15 cellular contexts compared by ENCODE assay signal in genomic region chr3:4989649-4989966, GRCh38. TPM values are rescaled to one million over a fixed set of nuclear protein-coding genes. Genes with fewer than 3 reads are reported as not detected.
DNase-seq lines count a peak whose midpoint lies in the region; ATAC-seq, FAIRE-seq and TF ChIP-seq lines count a peak whose summit lies in the region.
"Had no signal": no experiment of that assay in that cellular context is flagged by ENCODE, and none has a peak within 500 bp of the region (broad histone marks: within the 10 kb centered on the region; RNA-seq: fewer than 3 reads in every experiment).

No MANE protein-coding gene starts in this region.

- peak overlapping the region; percentile 1 for H2BK15ac ChIP-seq in mesendoderm (replicated peaks; ENCODE audit: low read depth)

- no peak overlapping the region for H3K56ac ChIP-seq in mesendoderm (ENCODE audit: low read length)

- H4K5ac ChIP-seq in mesendoderm (ENCODE audit: low read length), result no peak overlapping the region

- no peak for TF ChIP-seq CTCF in K562 (IDR thresholded peaks at IDR 0.05 in 2 of 3, conservative IDR thresholded peaks at IDR 0.05 in 1 of 3; ENCODE audit: insufficient read depth in 2 of 3, low read depth in 1 of 3, low read length in 3 of 3)
- TF ChIP-seq CTCF in thyroid gland (IDR thresholded peaks at IDR 0.05), result no peak
- TF ChIP-seq CTCF in hepatocyte (IDR thresholded peaks at IDR 0.05; ENCODE audit: poor library complexity), result no peak

- H3K79me2 ChIP-seq in K562 (ENCODE audit: control insufficient read depth, insufficient read depth, low read length), result peaks cover 18% of the 10 kb centered on the region
- peaks cover under 1% of the 10 kb centered on the region for H3K79me2 ChIP-seq in mesendoderm (ENCODE audit: control insufficient read depth, insufficient read depth, low read length)
- H3K79me2 ChIP-seq in hepatocyte, result no peaks in the 10 kb centered on the region

- H3K79me1 ChIP-seq in mesendoderm (ENCODE audit: low read length), result peaks cover under 1% of the 10 kb centered on the region

- peak overlapping the region; percentile 22 for H3K27ac Mint-ChIP-seq in activated naive CD8-positive, alpha-beta T cell treated with anti-CD3 and anti-CD28 coated beads, Interleukin-2, amount 50 U/mL, for 24 hours
- H3K27ac Mint-ChIP-seq in activated naive CD8-positive, alpha-beta T cell treated with anti-CD3 and anti-CD28 coated beads for 36 hours, result no peak overlapping the region
- no peak overlapping the region for H3K27ac Mint-ChIP-seq in activated naive CD4-positive, alpha-beta T cell treated with anti-CD3 and anti-CD28 coated beads for 36 hours

- H3K4me1 ChIP-seq in K562 (replicated peaks in 1 of 2; ENCODE audit: control insufficient read depth in 2 of 2, insufficient read depth in 2 of 2, low read length in 2 of 2), result peaks cover 30 to 63% of the 10 kb centered on the region in 2 experiments
- peaks cover 10% of the 10 kb centered on the region for H3K4me1 ChIP-seq in mesendoderm (ENCODE audit: control insufficient read depth, low read depth, low read length)
- H3K4me1 ChIP-seq in thyroid gland, result peaks cover 20 to 39% of the 10 kb centered on the region in 2 donors
- peaks cover 10% of the 10 kb centered on the region for H3K4me1 ChIP-seq in hepatocyte (ENCODE audit: insufficient read depth)

- H3K18ac ChIP-seq in mesendoderm (ENCODE audit: low read length), result peak overlapping the region; percentile 33

- H3K9me3 Mint-ChIP-seq in activated naive CD8-positive, alpha-beta T cell treated with anti-CD3 and anti-CD28 coated beads, Interleukin-2, amount 50 U/mL, for 24 hours, result no peaks in the 10 kb centered on the region
- H3K9me3 Mint-ChIP-seq in activated naive CD8-positive, alpha-beta T cell treated with anti-CD3 and anti-CD28 coated beads for 36 hours, result no peaks in the 10 kb centered on the region
- H3K9me3 Mint-ChIP-seq in activated naive CD4-positive, alpha-beta T cell treated with anti-CD3 and anti-CD28 coated beads for 36 hours, result no peaks in the 10 kb centered on the region
- H3K9me3 Mint-ChIP-seq: activated naive CD4-positive, alpha-beta T cell treated with anti-CD3 and anti-CD28 coated beads, Interleukin-2, amount 10 ng/mL, durations not matched to agents 7 days and 5 days; type B pancreatic cell had no signal

- H3K27ac ChIP-seq in K562 (ENCODE audit: extremely low read depth, low read depth, low read length), result peak overlapping the region; percentile 84
- H3K27ac ChIP-seq in mesendoderm (ENCODE audit: low read depth, low read length), result no peak overlapping the region
- H3K27ac ChIP-seq in thyroid gland, result peak overlapping the region in 2 of 3 donors; percentile 3 to 59
- no peak overlapping the region for H3K27ac ChIP-seq in hepatocyte

- no peak for ATAC-seq in activated naive CD8-positive, alpha-beta T cell treated with anti-CD3 and anti-CD28 coated beads, Interleukin-2, amount 50 U/mL, for 24 hours
- ATAC-seq in K562, result no peak

- peak overlapping the region; percentile 19 for H2BK5ac ChIP-seq in mesendoderm (ENCODE audit: low read length)

- H3K4me1 Mint-ChIP-seq in activated naive CD8-positive, alpha-beta T cell treated with anti-CD3 and anti-CD28 coated beads, Interleukin-2, amount 50 U/mL, for 24 hours, result peaks cover 65% of the 10 kb centered on the region
- peaks cover 38% of the 10 kb centered on the region for H3K4me1 Mint-ChIP-seq in activated naive CD8-positive, alpha-beta T cell treated with anti-CD3 and anti-CD28 coated beads for 36 hours
- H3K4me1 Mint-ChIP-seq in activated naive CD4-positive, alpha-beta T cell treated with anti-CD3 and anti-CD28 coated beads for 36 hours (ENCODE audit: low read depth), result peaks cover 43% of the 10 kb centered on the region

- H4K8ac ChIP-seq in mesendoderm (ENCODE audit: low read depth, low read length), result no peak overlapping the region

- FAIRE-seq in K562 (lab: Jason Lieb, UNC), result no peak

- no peaks in the 10 kb centered on the region for H3K9me3 ChIP-seq in K562 (replicated peaks; ENCODE audit: control insufficient read depth, insufficient read depth, low read depth, low read length)
- H3K9me3 ChIP-seq in thyroid gland, result no peaks in the 10 kb centered on the region
- no peaks in the 10 kb centered on the region for H3K9me3 ChIP-seq in hepatocyte (ENCODE audit: low read depth)

- H3K9me2 ChIP-seq in hepatocyte (replicated peaks; ENCODE audit: insufficient read depth), result no peaks in the 10 kb centered on the region

- no peak overlapping the region for H3K23ac ChIP-seq in mesendoderm (ENCODE audit: low read length)

- CTCF ChIA-PET in K562 (lab: Yijun Ruan, JAX; ENCODE audit: low intra/inter-chr PET ratio), result interaction anchor here (0.9 kb wide), 1 partner anchor 9 kb away, joined by 5 read pairs; no protein-coding TSS in a partner anchor
- CTCF ChIA-PET in activated naive CD4-positive, alpha-beta T cell treated with anti-CD3 and anti-CD28 coated beads for 36 hours (lab: Charles Lee), result no interaction called here

- H3K27me3 Mint-ChIP-seq in activated naive CD8-positive, alpha-beta T cell treated with anti-CD3 and anti-CD28 coated beads, Interleukin-2, amount 50 U/mL, for 24 hours, result no peaks in the 10 kb centered on the region
- no peaks in the 10 kb centered on the region for H3K27me3 Mint-ChIP-seq in activated naive CD8-positive, alpha-beta T cell treated with anti-CD3 and anti-CD28 coated beads for 36 hours
- H3K27me3 Mint-ChIP-seq in activated naive CD4-positive, alpha-beta T cell treated with anti-CD3 and anti-CD28 coated beads for 36 hours (ENCODE audit: low read depth), result no peaks in the 10 kb centered on the region

- H3K36me3 ChIP-seq in K562 (ENCODE audit: control insufficient read depth, insufficient read depth, low read length) (peaks cover 11% of the 10 kb centered on the region), mesendoderm (ENCODE audit: control insufficient read depth, insufficient read depth, low read length) (no peaks in the 10 kb centered on the region), thyroid gland (no peaks in the 10 kb centered on the region), hepatocyte (replicated peaks; ENCODE audit: insufficient read depth, low read depth) (no peaks in the 10 kb centered on the region)

- in situ Hi-C loops in K562 (cut with MboI), result no loop called here

- no peak overlapping the region for H2AK5ac ChIP-seq in mesendoderm (ENCODE audit: low read length)

- POLR2A ChIA-PET in K562 (lab: Yijun Ruan, JAX), result interaction anchor here (0.7 to 1.6 kb wide), 2 partner anchors 228 to 261 kb away, joined by 3 to 4 read pairs; no protein-coding TSS in a partner anchor

- peak overlapping the region; percentile 0 for H2BK120ac ChIP-seq in mesendoderm (ENCODE audit: low read depth, low read length)

- H3K36me3 Mint-ChIP-seq in activated naive CD8-positive, alpha-beta T cell treated with anti-CD3 and anti-CD28 coated beads, Interleukin-2, amount 50 U/mL, for 24 hours (ENCODE audit: low read depth), result peaks cover 12% of the 10 kb centered on the region
- H3K36me3 Mint-ChIP-seq in activated naive CD8-positive, alpha-beta T cell treated with anti-CD3 and anti-CD28 coated beads for 36 hours, result peaks cover 13% of the 10 kb centered on the region
- peaks cover 2% of the 10 kb centered on the region for H3K36me3 Mint-ChIP-seq in activated naive CD4-positive, alpha-beta T cell treated with anti-CD3 and anti-CD28 coated beads for 36 hours (ENCODE audit: low read depth)
- H3K36me3 Mint-ChIP-seq: type B pancreatic cell had no signal

- H3K4ac ChIP-seq in mesendoderm (ENCODE audit: low read depth, low read length), result no peak overlapping the region

- H3K4me3 Mint-ChIP-seq in activated naive CD8-positive, alpha-beta T cell treated with anti-CD3 and anti-CD28 coated beads, Interleukin-2, amount 50 U/mL, for 24 hours, result no peak overlapping the region
- H3K4me3 Mint-ChIP-seq in activated naive CD8-positive, alpha-beta T cell treated with anti-CD3 and anti-CD28 coated beads for 36 hours, result no peak overlapping the region
- H3K4me3 Mint-ChIP-seq in activated naive CD4-positive, alpha-beta T cell treated with anti-CD3 and anti-CD28 coated beads for 36 hours, result no peak overlapping the region
- H3K4me3 Mint-ChIP-seq: activated naive CD4-positive, alpha-beta T cell treated with anti-CD3 and anti-CD28 coated beads, Interleukin-2, amount 10 ng/mL, durations not matched to agents 7 days and 5 days; type B pancreatic cell had no signal

- TF ChIP-seq POLR2A in K562 (conservative IDR thresholded peaks at IDR 0.05), result no peak
- TF ChIP-seq POLR2A in thyroid gland (IDR thresholded peaks at IDR 0.05), result no peak

- DNase-seq in activated naive CD8-positive, alpha-beta T cell treated with anti-CD3 and anti-CD28 coated beads, Interleukin-2, amount 50 U/mL, for 24 hours, result no peak
- no peak for DNase-seq in activated naive CD8-positive, alpha-beta T cell treated with anti-CD3 and anti-CD28 coated beads for 36 hours
- DNase-seq in K562 (ENCODE audit: extremely low read depth in 1 of 4, low spot score in 3 of 4), result no peak
- DNase-seq in mesendoderm, result no peak
- DNase-seq in thyroid gland, result no peak
- DNase-seq in hepatocyte (ENCODE audit: low spot score), result no peak
- no peak for DNase-seq in activated naive CD4-positive, alpha-beta T cell treated with anti-CD3 and anti-CD28 coated beads for 36 hours
- no peak for DNase-seq in NCI-H82 (lab: John Stamatoyannopoulos, UW)
- DNase-seq: activated CD4-positive, alpha-beta T cell treated with anti-CD3 and anti-CD28 coated beads, Interleukin-2, amount 50 U/mL, for 48 hours; activated naive CD4-positive, alpha-beta T cell treated with anti-CD3 and anti-CD28 coated beads, Interleukin-2, amount 10 ng/mL, durations not matched to agents 7 days and 5 days; cerebellar nuclear complex; NCI-H1092 treated with DMSO at 0.1 percent for 48 hours; NCI-H446 treated with DMSO at 0.1 percent for 48 hours; T-helper 2 cell had no signal

- H3K4me3 ChIP-seq in K562, result no peak overlapping the region
- H3K4me3 ChIP-seq in mesendoderm (ENCODE audit: low read length), result no peak overlapping the region
- H3K4me3 ChIP-seq in thyroid gland (replicated peaks in 1 of 3), result no peak overlapping the region
- H3K4me3 ChIP-seq in hepatocyte, result no peak overlapping the region

- no TSS peak for BruUV-seq in K562 (replicated peaks; lab: Mats Ljungman, UMichigan)

- H3K27me3 ChIP-seq in K562 (ENCODE audit: control insufficient read depth in 2 of 2, insufficient read depth in 2 of 2, low read length in 2 of 2) (no peaks in the 10 kb centered on the region), mesendoderm (ENCODE audit: insufficient read depth, low read length, poor library complexity) (no peaks in the 10 kb centered on the region), thyroid gland (no peaks in the 10 kb centered on the region), hepatocyte (no peaks in the 10 kb centered on the region)

- H2AFZ ChIP-seq in K562 (ENCODE audit: low read depth, low read length), result peak overlapping the region; percentile 96
- no peak overlapping the region for H2AFZ ChIP-seq in hepatocyte

- 62% methylated on average over 2 of the region's 2 CpGs for WGBS in K562 (ENCODE audit: insufficient coverage, low coverage, missing lambda C conversion rate)
- no CpG with 5 or more reads among the region's 2 CpGs for WGBS in mesendoderm (ENCODE audit: extremely low coverage, insufficient coverage, low lambda C conversion rate)
- WGBS in thyroid gland, 2 donors, result 72 to 84% methylated on average over 2 of the region's 2 CpGs
- 100% methylated on average over 2 of the region's 2 CpGs for WGBS in hepatocyte (ENCODE audit: low lambda C conversion rate, missing lambda C conversion rate)

- H4K20me1 ChIP-seq in K562 (replicated peaks; ENCODE audit: control insufficient read depth, insufficient read depth, low read length), result no peaks in the 10 kb centered on the region
- no peaks in the 10 kb centered on the region for H4K20me1 ChIP-seq in hepatocyte (ENCODE audit: insufficient read depth, poor library complexity, severe bottlenecking)

- TF ChIP-seq EP300 in K562 (IDR thresholded peaks at IDR 0.05; ENCODE audit: low read length), result no peak

- H3K9ac ChIP-seq in K562 (ENCODE audit: insufficient read depth in 1 of 2, low read depth in 2 of 2, low read length in 2 of 2) (peak overlapping the region; percentile 61 to 86), mesendoderm (ENCODE audit: low read length) (no peak overlapping the region)

- intact Hi-C loops in K562 (cut with micrococcal nuclease) (no loop called here), thyroid gland (cut with DNase I) (no loop called here)
- intact Hi-C loops in activated naive CD4-positive, alpha-beta T cell treated with anti-CD3 and anti-CD28 coated beads for 36 hours (cut with micrococcal nuclease), result no loop called here

- no peaks in the 10 kb centered on the region for H3K9me1 ChIP-seq in K562 (ENCODE audit: control insufficient read depth, insufficient read depth, low read length)

- H3K4me2 ChIP-seq in K562 (ENCODE audit: insufficient read depth, low read length), result peak overlapping the region; percentile 45
- no peak overlapping the region for H3K4me2 ChIP-seq in mesendoderm (ENCODE audit: low read length)
- no peak overlapping the region for H3K4me2 ChIP-seq in hepatocyte

- no peak for TF ChIP-seq RAD21 in K562 (CRISPR knock-in tag; conservative IDR thresholded peaks at IDR 0.05 in 1 of 2, IDR thresholded peaks at IDR 0.05 in 1 of 2)

RNA-seq across cellular contexts. Expression of gene BHLHE40, which starts 10.4 kb away (rescaled TPM):
- 100 to 1,000 TPM; 292 to 294 TPM for total RNA-seq in activated naive CD8-positive, alpha-beta T cell treated with anti-CD3 and anti-CD28 coated beads for 36 hours
- total RNA-seq in K562 (2011; cell fraction: chromatin; rRNA removed; ENCODE audit: low replicate concordance), result 81.5 and 114 TPM in 2 replicates
- total RNA-seq in K562 (2011; cell fraction: nucleolus; rRNA removed), result 100 and 103 TPM in 2 replicates
- total RNA-seq in K562 (2011; cell fraction: nucleoplasm; rRNA removed), result 92.4 and 99.8 TPM in 2 replicates
- total RNA-seq in K562 (2014; rRNA removed) (38.7 and 44.5 TPM in 2 replicates), K562 (2014; rRNA removed; fragmentation: Illumina TruSeq; extraction: Trizol) (19.4 and 20.6 TPM in 2 replicates), K562 (2015; rRNA removed; fragmentation: Illumina TruSeq; extraction: Trizol) (27.7 and 27.8 TPM in 2 replicates), K562 (2021) (47.5 and 51.8 TPM in 2 replicates), thyroid gland (10 to 100 TPM; 13.1 to 28.5 (median 20.2) TPM), hepatocyte (67.1 and 71.6 TPM in 2 replicates)
- polyA plus RNA-seq in K562 (2011; rRNA removed) (83.9 and 105 TPM in 2 replicates), K562 (2014; fragmentation: Illumina TruSeq; extraction: Trizol) (49.6 and 57.8 TPM in 2 replicates), K562 (2014; fragmentation: Nextera tagmentation; extraction: Ambion mirVana) (10 to 100 TPM; 12.0 to 24.3 TPM), K562 (2014; rRNA removed) (30.9 and 31.4 TPM in 2 replicates), hepatocyte (116 and 140 TPM in 2 replicates)
- 72.3 and 73.7 TPM in 2 replicates for polyA plus RNA-seq in K562 (2011; cell fraction: cytosol; rRNA removed)
- polyA plus RNA-seq in K562 (2011; cell fraction: nucleus; rRNA removed), result 144 and 202 TPM in 2 replicates
- 98.8 and 122 TPM in 2 replicates for polyA plus RNA-seq in K562 (2012)
- polyA minus RNA-seq in K562 (2011; rRNA and poly(A)+ RNA removed), result 76.2 and 78.0 TPM in 2 replicates
- 70.7 and 90.6 TPM in 2 replicates for polyA minus RNA-seq in K562 (2011; cell fraction: cytosol; rRNA and poly(A)+ RNA removed)
- polyA minus RNA-seq in K562 (2011; cell fraction: nucleus; rRNA and poly(A)+ RNA removed), result 122 and 139 TPM in 2 replicates
- 22.9 TPM for polyA plus RNA-seq in mesendoderm (2013, experiment 1 of 2)
- polyA plus RNA-seq in mesendoderm (2013, experiment 2 of 2), result 23.5 TPM
- total RNA-seq in activated naive CD4-positive, alpha-beta T cell treated with anti-CD3 and anti-CD28 coated beads for 36 hours, result 10 to 100 TPM; 98.0 to 98.2 TPM

Comparison
In these comparisons a context has a peak if more than half of its experiments do, and no peak if none do; other contexts are left out.
1. H3K27ac ChIP-seq: peak in K562 (single experiment) and thyroid gland (2 of 3); none in mesendoderm (single experiment) and hepatocyte (single experiment).